Comparison of ENCODE assay signal across 1 cellular context in genomic region chr10:121531076-121531829, GRCh38.
TF ChIP-seq lines count a peak whose summit lies in the region.

No MANE protein-coding gene starts in this region.

TF ChIP-seq in HepG2, 621 proteins besides CTCF, POLR2A, EP300 and RAD21 (continued from another document and continues in another):
- TF ChIP-seq HOMEZ (CRISPR knock-in tag; IDR thresholded peaks at IDR 0.05; ENCODE audit: low read depth) (peak; percentile 16; the same call in 1 of the 2 replicates), PAXIP1 (CRISPR knock-in tag; conservative IDR thresholded peaks at IDR 0.05) (peak; percentile 83), GMEB2 (CRISPR knock-in tag; IDR thresholded peaks at IDR 0.05; ENCODE audit: low read depth) (no peak), EHMT2 (IDR thresholded peaks at IDR 0.05; ENCODE audit: borderline replicate concordance, low read depth, low read length) (peak; percentile 25; the same call in 1 of the 2 replicates), FOXO1 (CRISPR knock-in tag; IDR thresholded peaks at IDR 0.05) (no peak), CEBPG (CRISPR knock-in tag; IDR thresholded peaks at IDR 0.05) (peak; percentile 88), MED13 (CRISPR knock-in tag; IDR thresholded peaks at IDR 0.05) (no peak), ZNF138 (CRISPR knock-in tag; IDR thresholded peaks at IDR 0.05; ENCODE audit: low read depth) (no peak), ZNF782 (CRISPR knock-in tag; IDR thresholded peaks at IDR 0.05; ENCODE audit: borderline replicate concordance) (no peak), DRAP1 (CRISPR knock-in tag; IDR thresholded peaks at IDR 0.05) (no peak), ZNF251 (CRISPR knock-in tag; IDR thresholded peaks at IDR 0.05) (no peak), ZNF263 (CRISPR knock-in tag; IDR thresholded peaks at IDR 0.05) (no peak), SRSF4 (IDR thresholded peaks at IDR 0.05; ENCODE audit: low read depth, low read length, poor library complexity, severe bottlenecking) (no peak), HNRNPLL (IDR thresholded peaks at IDR 0.05; ENCODE audit: low read depth, low read length, poor library complexity, severe bottlenecking) (no peak), PBX3 (CRISPR knock-in tag; IDR thresholded peaks at IDR 0.05; ENCODE audit: borderline replicate concordance) (no peak), RERE (CRISPR knock-in tag; IDR thresholded peaks at IDR 0.05; ENCODE audit: low read depth) (peak; percentile 24; the same call in 1 of the 2 replicates), TRAFD1 (CRISPR knock-in tag; IDR thresholded peaks at IDR 0.05; ENCODE audit: borderline replicate concordance) (no peak), MTF2 (CRISPR knock-in tag; IDR thresholded peaks at IDR 0.05; ENCODE audit: borderline replicate concordance) (no peak), TBX2 (CRISPR knock-in tag; IDR thresholded peaks at IDR 0.05; ENCODE audit: borderline replicate concordance) (peak; percentile 47), GLI4 (CRISPR knock-in tag; IDR thresholded peaks at IDR 0.05; ENCODE audit: borderline replicate concordance) (no peak), POLR2AphosphoS5 (IDR thresholded peaks at IDR 0.05; ENCODE audit: low read depth, low read length) (peak; percentile 50; the same call in 1 of the 2 replicates), HDAC6 (IDR thresholded peaks at IDR 0.05; ENCODE audit: low read depth, low read length) (no peak), NR1H2 (CRISPR knock-in tag; IDR thresholded peaks at IDR 0.05; ENCODE audit: borderline replicate concordance, low read depth) (0 out of 2 replicates have a peak, but pooled peaks have one; percentile 31), SOX6 (IDR thresholded peaks at IDR 0.05) (no peak), SOX6 (CRISPR knock-in tag; IDR thresholded peaks at IDR 0.05) (peak; percentile 40; the same call in 1 of the 2 replicates), TOPORS (CRISPR knock-in tag; IDR thresholded peaks at IDR 0.05) (no peak), ZNF383 (CRISPR knock-in tag; IDR thresholded peaks at IDR 0.05; ENCODE audit: borderline replicate concordance) (no peak), XRCC5 (optimal IDR thresholded peaks at IDR 0.05; ENCODE audit: low read length) (peak; percentile 38), KLF6 (CRISPR knock-in tag; IDR thresholded peaks at IDR 0.05) (no peak), TEAD3 (CRISPR knock-in tag; optimal IDR thresholded peaks at IDR 0.05; ENCODE audit: borderline replicate concordance) (peak; percentile 20), ZMYM2 (CRISPR knock-in tag; IDR thresholded peaks at IDR 0.05) (0 out of 2 replicates have a peak, but pooled peaks have one; percentile 43), ZNF629 (CRISPR knock-in tag; conservative IDR thresholded peaks at IDR 0.05) (peak; percentile 94), HNF1B (CRISPR knock-in tag; IDR thresholded peaks at IDR 0.05) (no peak), ONECUT2 (CRISPR knock-in tag; IDR thresholded peaks at IDR 0.05) (peak; percentile 69; the same call in 1 of the 2 replicates), SP2 (CRISPR knock-in tag; IDR thresholded peaks at IDR 0.05) (no peak), KDM6A (CRISPR knock-in tag; IDR thresholded peaks at IDR 0.05; ENCODE audit: low read depth) (no peak), ZNF687 (CRISPR knock-in tag; IDR thresholded peaks at IDR 0.05) (peak; percentile 65), ZBTB7A (CRISPR knock-in tag; IDR thresholded peaks at IDR 0.05) (peak; percentile 51; the same call in 1 of the 2 replicates), GATAD2A (CRISPR knock-in tag; IDR thresholded peaks at IDR 0.05) (peak; percentile 75), RFX1 (IDR thresholded peaks at IDR 0.05) (no peak), ZNF124 (CRISPR knock-in tag; IDR thresholded peaks at IDR 0.05) (no peak)
